In the genomic region with DNA sequence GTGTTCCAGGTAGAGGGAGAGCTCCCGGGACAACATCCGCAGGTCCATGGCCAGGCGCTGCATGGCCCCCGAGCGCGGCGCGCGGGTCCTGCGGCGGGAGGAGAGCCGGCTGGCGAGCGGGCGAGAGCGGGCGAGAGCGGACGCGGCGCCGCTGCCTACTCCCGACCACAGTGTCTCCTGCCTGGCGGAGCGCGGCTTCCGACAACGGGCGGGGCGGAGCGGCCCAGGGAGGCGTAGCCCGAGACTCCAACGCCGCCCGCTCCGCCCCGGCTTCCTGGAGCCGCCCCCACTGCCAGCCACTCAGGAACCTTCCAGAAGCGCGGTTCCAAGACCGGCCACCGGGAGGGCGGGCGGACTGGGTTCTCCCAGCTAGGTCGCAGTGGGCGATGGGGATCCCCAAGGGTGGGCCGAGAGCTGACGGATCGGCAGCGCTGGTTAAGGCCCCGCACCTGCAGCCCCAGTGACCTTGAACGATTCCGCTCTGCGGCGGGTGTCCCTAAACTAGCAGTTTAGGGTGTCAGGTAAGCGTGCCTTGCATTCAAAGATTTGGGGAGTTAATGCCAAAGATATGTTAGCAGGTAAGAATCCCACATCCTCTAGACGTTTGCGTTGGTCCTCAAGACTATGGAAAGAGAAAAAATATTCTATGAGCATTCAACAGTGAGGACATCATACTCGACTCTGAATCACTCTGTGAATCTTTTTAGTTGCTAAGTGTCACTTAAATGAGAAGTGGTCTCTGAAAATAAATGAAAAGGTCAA, we compare ENCODE assay signal across 8 cellular contexts. TPM values are rescaled to one million over a fixed set of nuclear protein-coding genes. Genes with fewer than 3 reads are reported as not detected.
DNase-seq lines count a peak whose midpoint lies in the region; ATAC-seq and TF ChIP-seq lines count a peak whose summit lies in the region.

A gene with protein sequence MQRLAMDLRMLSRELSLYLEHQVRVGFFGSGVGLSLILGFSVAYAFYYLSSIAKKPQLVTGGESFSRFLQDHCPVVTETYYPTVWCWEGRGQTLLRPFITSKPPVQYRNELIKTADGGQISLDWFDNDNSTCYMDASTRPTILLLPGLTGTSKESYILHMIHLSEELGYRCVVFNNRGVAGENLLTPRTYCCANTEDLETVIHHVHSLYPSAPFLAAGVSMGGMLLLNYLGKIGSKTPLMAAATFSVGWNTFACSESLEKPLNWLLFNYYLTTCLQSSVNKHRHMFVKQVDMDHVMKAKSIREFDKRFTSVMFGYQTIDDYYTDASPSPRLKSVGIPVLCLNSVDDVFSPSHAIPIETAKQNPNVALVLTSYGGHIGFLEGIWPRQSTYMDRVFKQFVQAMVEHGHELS (minus strand): TSS at position 172 of the 762 bp plus-strand sequence. CDS start 109 bp downstream, at position 63.

- H4K20me1 ChIP-seq in SU-DHL-6 (ENCODE audit: low read depth, low read length) = no peaks in the 10 kb centered on the region

- H3K36me3 ChIP-seq in SU-DHL-6 (ENCODE audit: low read length) = peaks cover 22% of the 10 kb centered on the region; the same call in 1 of the 2 replicates

- no peaks in the 10 kb centered on the region for H3K27me3 Mint-ChIP-seq in type B pancreatic cell

- H3K4me1 Mint-ChIP-seq in type B pancreatic cell (ENCODE audit: unreplicated experiment) = peaks cover 16% of the 10 kb centered on the region

- peaks cover 4% of the 10 kb centered on the region for H3K9me3 Mint-ChIP-seq in type B pancreatic cell

- peaks cover 9% of the 10 kb centered on the region for H3K36me3 Mint-ChIP-seq in type B pancreatic cell

- H3K4me3 ChIP-seq in GM12865 (ENCODE audit: low read depth, low read length) = peak within 1 kb of the TSS; percentile 87
- H3K4me3 ChIP-seq in SU-DHL-6 (ENCODE audit: insufficient read depth, low read length, poor library complexity, severe bottlenecking) = peak within 1 kb of the TSS; percentile 67

- peak within 1 kb of the TSS; percentile 87 for H3K27ac ChIP-seq in SU-DHL-6 (ENCODE audit: low read depth, low read length)

- H3K79me2 ChIP-seq in SU-DHL-6 (ENCODE audit: insufficient read depth, low read length) = peaks cover 41% of the 10 kb centered on the region

- DNase-seq in GM12865 (ENCODE audit: low read depth) (peak; percentile 96), NCI-H1105 (lab: John Stamatoyannopoulos, UW) (peak; percentile 95), cardiac septum (ENCODE audit: low spot score) (peak; percentile 98), pons (ENCODE audit: low spot score) (peak; percentile 88), type B pancreatic cell (ENCODE audit: extremely low spot score, unreplicated experiment) (peak; percentile 90)
- peak; percentile 68 for DNase-seq in activated naive CD8-positive, alpha-beta T cell treated with anti-CD3 and anti-CD28 coated beads, Interleukin-2, amount 50 U/mL, for 16 hours (ENCODE audit: low read depth, low spot score)

- no peaks in the 10 kb centered on the region for H3K9me3 ChIP-seq in SU-DHL-6 (ENCODE audit: insufficient read depth, low read length)

- TF ChIP-seq CTCF in GM12865 (IDR thresholded peaks at IDR 0.05; ENCODE audit: insufficient read depth, low read depth, low read length, missing control alignments) (peak; percentile 34), SU-DHL-6 (IDR thresholded peaks at IDR 0.05; ENCODE audit: insufficient read depth, low read length, poor library complexity, severe bottlenecking) (no peak), type B pancreatic cell (conservative IDR thresholded peaks at IDR 0.05) (peak; percentile 71)

- no peaks in the 10 kb centered on the region for H3K27me3 ChIP-seq in SU-DHL-6 (ENCODE audit: low read length)

- H3K27ac Mint-ChIP-seq in type B pancreatic cell = peak within 1 kb of the TSS; percentile 92

- intact Hi-C loops in cardiac septum (cut with DNase I) = loop anchor here (2.0 to 10.0 kb wide), 2 partner anchors 36 to 90 kb away; a partner anchor contains a TSS

- H3K9ac ChIP-seq in SU-DHL-6 (ENCODE audit: low read length) = peak within 1 kb of the TSS; percentile 95

- peak within 1 kb of the TSS; percentile 94 for H3K4me3 Mint-ChIP-seq in type B pancreatic cell

- peak within 1 kb of the TSS; percentile 80 for H3K4me2 ChIP-seq in SU-DHL-6 (ENCODE audit: low read depth, low read length, poor library complexity, severe bottlenecking)

- ATAC-seq in HG02623 (IDR thresholded peaks at IDR 0.05; ENCODE audit: unreplicated experiment) = peak; percentile 93

- no peaks in the 10 kb centered on the region for H3K9me2 ChIP-seq in SU-DHL-6 (replicated peaks; ENCODE audit: insufficient read depth, low read length)

- H3F3A ChIP-seq in SU-DHL-6 (ENCODE audit: insufficient read depth) = peaks cover 33% of the 10 kb centered on the region

- H2AFZ ChIP-seq in SU-DHL-6 (ENCODE audit: low read depth, low read length, severe bottlenecking) = peak within 1 kb of the TSS; percentile 80

RNA-seq across cellular contexts. Expression of the gene that starts here (rescaled TPM):
- 4.0 TPM for total RNA-seq in cardiac septum
- total RNA-seq in type B pancreatic cell (ENCODE audit: low replicate concordance) = 23.2 and 29.3 TPM in 2 replicates

Comparison
In these comparisons a context has a peak if more than half of its experiments do, and no peak if none do; other contexts are left out.
1. Peak in every context shown above with its lines: DNase-seq, ATAC-seq, H3K4me3 ChIP-seq and H3K27ac ChIP-seq.